ENCODE assay signal across 1 cellular context in genomic region chr6:36546958-36547645, GRCh38.
A peak's percentile ranks its signal among the peaks of the same experiment; 100 is the strongest.
TF ChIP-seq lines count a peak whose summit lies in the region.

STK38 (minus strand) TSS chr6:36547479; CDS start chr6:36540202, 7,277 bp downstream.

TF ChIP-seq in HepG2, 621 proteins besides CTCF, POLR2A, EP300 and RAD21 (continued from another document and continues in another):
- no peak; the same call in 1 of the 2 replicates for TF ChIP-seq ZNF691 (CRISPR knock-in tag; IDR thresholded peaks at IDR 0.05; ENCODE audit: borderline replicate concordance, low read depth)
- peak; percentile 30; the same call in 1 of the 2 replicates for TF ChIP-seq ZNF329 (CRISPR knock-in tag; IDR thresholded peaks at IDR 0.05; ENCODE audit: low read depth)
- peak; percentile 70; the same call in 1 of the 2 replicates for TF ChIP-seq MTA1 (CRISPR knock-in tag; IDR thresholded peaks at IDR 0.05; ENCODE audit: borderline replicate concordance)
- no peak for TF ChIP-seq ZNF224 (CRISPR knock-in tag; IDR thresholded peaks at IDR 0.05)
- no peak for TF ChIP-seq XBP1 (CRISPR knock-in tag; IDR thresholded peaks at IDR 0.05)
- TF ChIP-seq ZBTB3 (CRISPR knock-in tag; IDR thresholded peaks at IDR 0.05; ENCODE audit: borderline replicate concordance, low read depth): no peak
- TF ChIP-seq AGO2 (optimal IDR thresholded peaks at IDR 0.05; ENCODE audit: low read depth, low read length): peak; percentile 48
- no peak for TF ChIP-seq TMF1 (CRISPR knock-in tag; IDR thresholded peaks at IDR 0.05; ENCODE audit: low read depth)
- peak; percentile 83 for TF ChIP-seq GABPB1 (CRISPR knock-in tag; IDR thresholded peaks at IDR 0.05)
- no peak for TF ChIP-seq KDM5A (IDR thresholded peaks at IDR 0.05; ENCODE audit: borderline replicate concordance, low read length)
- no peak for TF ChIP-seq ZMYM2 (CRISPR knock-in tag; IDR thresholded peaks at IDR 0.05)
- TF ChIP-seq PLRG1 (conservative IDR thresholded peaks at IDR 0.05): no peak
- peak; percentile 87 for TF ChIP-seq DRAP1 (CRISPR knock-in tag; IDR thresholded peaks at IDR 0.05)
- TF ChIP-seq POLR2AphosphoS5 (IDR thresholded peaks at IDR 0.05; ENCODE audit: low read depth, low read length): peak; percentile 97
- no peak for TF ChIP-seq SCMH1 (CRISPR knock-in tag; IDR thresholded peaks at IDR 0.05; ENCODE audit: borderline replicate concordance)
- TF ChIP-seq ZBTB8A (CRISPR knock-in tag; IDR thresholded peaks at IDR 0.05; ENCODE audit: borderline replicate concordance, low read depth): no peak
- TF ChIP-seq, protein P1, sequence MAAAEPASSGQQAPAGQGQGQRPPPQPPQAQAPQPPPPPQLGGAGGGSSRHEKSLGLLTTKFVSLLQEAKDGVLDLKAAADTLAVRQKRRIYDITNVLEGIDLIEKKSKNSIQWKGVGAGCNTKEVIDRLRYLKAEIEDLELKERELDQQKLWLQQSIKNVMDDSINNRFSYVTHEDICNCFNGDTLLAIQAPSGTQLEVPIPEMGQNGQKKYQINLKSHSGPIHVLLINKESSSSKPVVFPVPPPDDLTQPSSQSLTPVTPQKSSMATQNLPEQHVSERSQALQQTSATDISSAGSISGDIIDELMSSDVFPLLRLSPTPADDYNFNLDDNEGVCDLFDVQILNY (CRISPR knock-in tag; conservative IDR thresholded peaks at IDR 0.05): peak; percentile 35; the same call in 1 of the 2 replicates
- no peak for TF ChIP-seq ZNF530 (CRISPR knock-in tag; IDR thresholded peaks at IDR 0.05; ENCODE audit: low read depth)
- no peak; the same call in 1 of the 2 replicates for TF ChIP-seq ZNF556 (CRISPR knock-in tag; IDR thresholded peaks at IDR 0.05; ENCODE audit: borderline replicate concordance)
- TF ChIP-seq PAX8 (CRISPR knock-in tag; IDR thresholded peaks at IDR 0.05; ENCODE audit: borderline replicate concordance): 0 out of 2 replicates have a peak, but pooled peaks have one; percentile 72
- TF ChIP-seq STAT5B (CRISPR knock-in tag; IDR thresholded peaks at IDR 0.05): no peak
- TF ChIP-seq SNAI1 (CRISPR knock-in tag; IDR thresholded peaks at IDR 0.05; ENCODE audit: borderline replicate concordance): peak; percentile 55; the same call in 1 of the 2 replicates
- TF ChIP-seq PRPF4 (IDR thresholded peaks at IDR 0.05; ENCODE audit: low read depth, low read length, poor library complexity, severe bottlenecking): no peak
- no peak for TF ChIP-seq SYNCRIP (IDR thresholded peaks at IDR 0.05; ENCODE audit: insufficient read depth, low read depth, low read length)
- TF ChIP-seq ZNF746 (CRISPR knock-in tag; IDR thresholded peaks at IDR 0.05): no peak
- TF ChIP-seq TBX2 (CRISPR knock-in tag; IDR thresholded peaks at IDR 0.05; ENCODE audit: borderline replicate concordance): peak; percentile 84
- no peak for TF ChIP-seq ZNF207 (IDR thresholded peaks at IDR 0.05; ENCODE audit: borderline replicate concordance)
- TF ChIP-seq, protein P2, sequence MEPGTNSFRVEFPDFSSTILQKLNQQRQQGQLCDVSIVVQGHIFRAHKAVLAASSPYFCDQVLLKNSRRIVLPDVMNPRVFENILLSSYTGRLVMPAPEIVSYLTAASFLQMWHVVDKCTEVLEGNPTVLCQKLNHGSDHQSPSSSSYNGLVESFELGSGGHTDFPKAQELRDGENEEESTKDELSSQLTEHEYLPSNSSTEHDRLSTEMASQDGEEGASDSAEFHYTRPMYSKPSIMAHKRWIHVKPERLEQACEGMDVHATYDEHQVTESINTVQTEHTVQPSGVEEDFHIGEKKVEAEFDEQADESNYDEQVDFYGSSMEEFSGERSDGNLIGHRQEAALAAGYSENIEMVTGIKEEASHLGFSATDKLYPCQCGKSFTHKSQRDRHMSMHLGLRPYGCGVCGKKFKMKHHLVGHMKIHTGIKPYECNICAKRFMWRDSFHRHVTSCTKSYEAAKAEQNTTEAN (CRISPR knock-in tag; conservative IDR thresholded peaks at IDR 0.05): peak; percentile 65; the same call in 1 of the 2 replicates
- no peak for TF ChIP-seq GABPA (IDR thresholded peaks at IDR 0.05; ENCODE audit: low read depth, low read length)
- no peak for TF ChIP-seq GABPA (CRISPR knock-in tag; IDR thresholded peaks at IDR 0.05; ENCODE audit: low read depth)
- TF ChIP-seq, protein P3, sequence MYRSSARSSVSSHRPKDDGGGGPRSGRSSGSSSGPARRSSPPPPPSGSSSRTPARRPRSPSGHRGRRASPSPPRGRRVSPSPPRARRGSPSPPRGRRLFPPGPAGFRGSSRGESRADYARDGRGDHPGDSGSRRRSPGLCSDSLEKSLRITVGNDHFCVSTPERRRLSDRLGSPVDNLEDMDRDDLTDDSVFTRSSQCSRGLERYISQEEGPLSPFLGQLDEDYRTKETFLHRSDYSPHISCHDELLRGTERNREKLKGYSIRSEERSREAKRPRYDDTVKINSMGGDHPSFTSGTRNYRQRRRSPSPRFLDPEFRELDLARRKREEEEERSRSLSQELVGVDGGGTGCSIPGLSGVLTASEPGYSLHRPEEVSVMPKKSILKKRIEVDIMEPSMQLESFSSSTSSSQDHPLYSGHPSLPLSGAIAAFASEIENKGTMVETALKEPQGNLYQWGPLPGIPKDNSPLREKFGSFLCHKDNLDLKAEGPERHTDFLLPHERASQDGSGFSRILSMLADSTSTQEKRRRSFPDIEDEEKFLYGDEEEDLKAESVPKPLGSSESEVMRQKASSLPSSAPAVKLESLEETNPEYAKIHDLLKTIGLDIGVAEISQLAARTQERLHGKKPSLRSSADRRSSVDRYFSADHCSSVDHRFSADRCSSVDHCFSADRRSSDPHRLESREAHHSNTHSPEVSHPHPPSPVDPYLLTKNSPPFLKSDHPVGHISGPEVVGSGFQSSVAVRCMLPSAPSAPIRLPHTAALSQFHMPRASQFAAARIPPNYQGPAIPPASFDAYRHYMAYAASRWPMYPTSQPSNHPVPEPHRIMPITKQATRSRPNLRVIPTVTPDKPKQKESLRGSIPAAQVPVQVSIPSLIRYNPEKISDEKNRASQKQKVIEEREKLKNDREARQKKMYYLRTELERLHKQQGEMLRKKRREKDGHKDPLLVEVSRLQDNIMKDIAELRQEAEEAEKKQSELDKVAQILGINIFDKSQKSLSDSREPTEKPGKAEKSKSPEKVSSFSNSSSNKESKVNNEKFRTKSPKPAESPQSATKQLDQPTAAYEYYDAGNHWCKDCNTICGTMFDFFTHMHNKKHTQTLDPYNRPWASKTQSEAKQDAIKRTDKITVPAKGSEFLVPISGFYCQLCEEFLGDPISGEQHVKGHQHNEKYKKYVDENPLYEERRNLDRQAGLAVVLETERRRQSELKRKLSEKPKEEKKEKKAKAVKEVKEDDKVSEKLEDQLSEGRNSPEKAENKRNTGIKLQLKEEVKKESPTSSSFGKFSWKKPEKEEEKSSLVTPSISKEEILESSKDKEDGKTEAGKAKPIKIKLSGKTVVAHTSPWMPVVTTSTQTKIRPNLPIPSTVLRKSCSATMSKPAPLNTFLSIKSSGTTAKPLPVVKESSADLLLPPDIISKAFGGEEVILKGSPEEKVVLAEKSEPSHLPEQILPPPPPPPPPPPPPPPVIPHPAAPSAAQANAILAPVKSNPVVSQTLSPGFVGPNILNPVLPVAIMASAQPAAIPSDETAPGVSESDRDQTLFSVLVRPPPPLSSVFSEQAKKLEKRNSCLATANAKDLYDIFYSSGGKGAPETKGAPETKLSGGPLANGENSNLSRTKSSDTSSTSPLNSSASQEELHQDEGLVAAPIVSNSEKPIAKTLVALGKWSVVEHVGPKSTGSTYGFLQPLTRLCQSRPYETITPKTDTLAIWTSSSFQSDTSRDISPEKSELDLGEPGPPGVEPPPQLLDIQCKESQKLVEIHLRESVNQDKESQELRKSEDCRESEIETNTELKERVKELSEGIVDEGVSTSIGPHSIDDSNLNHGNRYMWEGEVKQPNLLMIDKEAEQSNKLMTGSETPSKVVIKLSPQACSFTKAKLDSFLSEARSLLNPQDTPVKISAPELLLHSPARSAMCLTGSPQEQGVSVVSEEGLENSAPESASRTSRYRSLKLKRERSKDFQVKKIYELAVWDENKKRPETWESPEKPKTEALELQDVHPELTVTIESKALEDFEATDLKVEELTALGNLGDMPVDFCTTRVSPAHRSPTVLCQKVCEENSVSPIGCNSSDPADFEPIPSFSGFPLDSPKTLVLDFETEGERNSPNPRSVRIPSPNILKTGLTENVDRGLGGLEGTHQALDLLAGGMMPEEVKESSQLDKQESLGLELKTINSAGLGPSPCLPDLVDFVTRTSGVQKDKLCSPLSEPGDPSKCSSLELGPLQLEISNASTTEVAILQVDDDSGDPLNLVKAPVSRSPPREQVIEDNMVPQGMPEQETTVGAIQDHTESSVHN (CRISPR knock-in tag; IDR thresholded peaks at IDR 0.05): no peak
- no peak for TF ChIP-seq NFYC (CRISPR knock-in tag; IDR thresholded peaks at IDR 0.05)
- TF ChIP-seq, protein P4, sequence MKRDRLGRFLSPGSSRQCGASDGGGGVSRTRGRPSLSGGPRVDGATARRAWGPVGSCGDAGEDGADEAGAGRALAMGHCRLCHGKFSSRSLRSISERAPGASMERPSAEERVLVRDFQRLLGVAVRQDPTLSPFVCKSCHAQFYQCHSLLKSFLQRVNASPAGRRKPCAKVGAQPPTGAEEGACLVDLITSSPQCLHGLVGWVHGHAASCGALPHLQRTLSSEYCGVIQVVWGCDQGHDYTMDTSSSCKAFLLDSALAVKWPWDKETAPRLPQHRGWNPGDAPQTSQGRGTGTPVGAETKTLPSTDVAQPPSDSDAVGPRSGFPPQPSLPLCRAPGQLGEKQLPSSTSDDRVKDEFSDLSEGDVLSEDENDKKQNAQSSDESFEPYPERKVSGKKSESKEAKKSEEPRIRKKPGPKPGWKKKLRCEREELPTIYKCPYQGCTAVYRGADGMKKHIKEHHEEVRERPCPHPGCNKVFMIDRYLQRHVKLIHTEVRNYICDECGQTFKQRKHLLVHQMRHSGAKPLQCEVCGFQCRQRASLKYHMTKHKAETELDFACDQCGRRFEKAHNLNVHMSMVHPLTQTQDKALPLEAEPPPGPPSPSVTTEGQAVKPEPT (CRISPR knock-in tag; IDR thresholded peaks at IDR 0.05; ENCODE audit: low read depth): 0 out of 2 replicates have a peak, but pooled peaks have one; percentile 46
- no peak for TF ChIP-seq ZSCAN29 (CRISPR knock-in tag; conservative IDR thresholded peaks at IDR 0.05)
- no peak; the same call in 1 of the 2 replicates for TF ChIP-seq ZNF367 (CRISPR knock-in tag; IDR thresholded peaks at IDR 0.05; ENCODE audit: borderline replicate concordance)
- TF ChIP-seq, protein P5, sequence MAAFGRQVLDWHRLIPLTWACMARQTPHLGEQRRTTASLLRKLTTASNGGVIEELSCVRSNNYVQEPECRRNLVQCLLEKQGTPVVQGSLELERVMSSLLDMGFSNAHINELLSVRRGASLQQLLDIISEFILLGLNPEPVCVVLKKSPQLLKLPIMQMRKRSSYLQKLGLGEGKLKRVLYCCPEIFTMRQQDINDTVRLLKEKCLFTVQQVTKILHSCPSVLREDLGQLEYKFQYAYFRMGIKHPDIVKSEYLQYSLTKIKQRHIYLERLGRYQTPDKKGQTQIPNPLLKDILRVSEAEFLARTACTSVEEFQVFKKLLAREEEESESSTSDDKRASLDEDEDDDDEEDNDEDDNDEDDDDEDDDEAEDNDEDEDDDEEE (CRISPR knock-in tag; IDR thresholded peaks at IDR 0.05): no peak
